17 cellular contexts compared by ENCODE assay signal in genomic region chr2:119549236-119549635, GRCh38. TPM values are rescaled to one million over a fixed set of nuclear protein-coding genes. Genes with fewer than 3 reads are reported as not detected.
DNase-seq lines count a peak whose midpoint lies in the region; ATAC-seq and TF ChIP-seq lines count a peak whose summit lies in the region.
"Had no signal": no experiment of that assay in that cellular context is flagged by ENCODE, and none has a peak within 500 bp of the region (broad histone marks: within the 10 kb centered on the region; RNA-seq: fewer than 3 reads in every experiment).

No MANE protein-coding gene starts in this region.

- H3K27me3 Mint-ChIP-seq in CD8-positive, alpha-beta T cell (ENCODE audit: low read depth): peaks cover 30% of the 10 kb centered on the region

- 100% methylated on average over 1 of the region's 1 CpG for WGBS in mesenchymal stem cell

- no peak overlapping the region for H3K27ac ChIP-seq in foreskin keratinocyte
- H3K27ac ChIP-seq in mesenchymal stem cell (ENCODE audit: low read length, poor library complexity, severe bottlenecking): no peak overlapping the region
- no peak overlapping the region for H3K27ac ChIP-seq in CD8-positive, alpha-beta T cell (ENCODE audit: low read depth, low read length)
- H3K27ac ChIP-seq: ovary, SK-N-MC, suprapubic skin had no signal

- H3K4ac ChIP-seq in mesenchymal stem cell (ENCODE audit: low read depth in 1 of 2, low read length in 2 of 2): no peak overlapping the region

- H3K9me3 ChIP-seq in mesenchymal stem cell (ENCODE audit: control insufficient read depth, low read length): no peaks in the 10 kb centered on the region
- H3K9me3 ChIP-seq in CD8-positive, alpha-beta T cell (ENCODE audit: low read length): no peaks in the 10 kb centered on the region
- H3K9me3 ChIP-seq: mucosa of descending colon, ovary, suprapubic skin had no signal

- H3K9me3 Mint-ChIP-seq in CD8-positive, alpha-beta T cell: no peaks in the 10 kb centered on the region

- H3K27me3 ChIP-seq in foreskin keratinocyte (peaks cover 65% of the 10 kb centered on the region), mesenchymal stem cell (ENCODE audit: control insufficient read depth in 1 of 2, insufficient read depth in 1 of 2, low read length in 2 of 2) (peaks cover 0 to 25% of the 10 kb centered on the region in 2 experiments)
- peaks cover 9% of the 10 kb centered on the region for H3K27me3 ChIP-seq in CD8-positive, alpha-beta T cell (ENCODE audit: insufficient read depth, low read length)
- H3K27me3 ChIP-seq: ovary had no signal

- H3K4me1 Mint-ChIP-seq in CD8-positive, alpha-beta T cell (ENCODE audit: low read depth): no peaks in the 10 kb centered on the region

- H4K91ac ChIP-seq in mesenchymal stem cell (ENCODE audit: low read length): no peak overlapping the region

- no peak overlapping the region for H3K9ac ChIP-seq in mesenchymal stem cell (ENCODE audit: low read length)

- no peak overlapping the region for H2AK5ac ChIP-seq in mesenchymal stem cell (ENCODE audit: low read length, severe bottlenecking)

- H3K4me3 Mint-ChIP-seq in CD8-positive, alpha-beta T cell: no peak overlapping the region

- H2BK15ac ChIP-seq in mesenchymal stem cell (ENCODE audit: low read depth, poor library complexity, severe bottlenecking): no peak overlapping the region

- no peak overlapping the region for H2AFZ ChIP-seq in mesenchymal stem cell (ENCODE audit: low read depth, low read length)

- H2BK12ac ChIP-seq in mesenchymal stem cell (ENCODE audit: low read length in 2 of 2): no peak overlapping the region

- H2BK120ac ChIP-seq in mesenchymal stem cell (ENCODE audit: low read depth, low read length): no peak overlapping the region

- TF ChIP-seq CTCF in foreskin keratinocyte (conservative IDR thresholded peaks at IDR 0.05): no peak
- TF ChIP-seq CTCF in CD8-positive, alpha-beta T cell (IDR thresholded peaks at IDR 0.05): no peak

- H2BK5ac ChIP-seq in mesenchymal stem cell (ENCODE audit: low read depth, low read length, poor library complexity, severe bottlenecking): no peak overlapping the region

- CTCF ChIA-PET in CD8-positive, alpha-beta T cell (lab: Charles Lee): no interaction called here

- peak; percentile 5 for DNase-seq in NCI-H1694 (lab: John Stamatoyannopoulos, UW)
- DNase-seq in NCI-H1694 treated with DMSO at 0.1 percent for 48 hours (lab: John Stamatoyannopoulos, UW): no peak
- DNase-seq in amniotic epithelial cell (ENCODE audit: low read depth): peak; percentile 81
- peak in 1 of 2 donors; percentile 26 for DNase-seq in foreskin keratinocyte
- peak; percentile 45 for DNase-seq in superior temporal gyrus (ENCODE audit: extremely low spot score)
- no peak for DNase-seq in mesenchymal stem cell
- no peak for DNase-seq in CD8-positive, alpha-beta T cell
- no peak for DNase-seq in DMS79 treated with DMSO at 0.1 percent for 48 hours (lab: John Stamatoyannopoulos, UW)
- DNase-seq: 8988T, activated gamma-delta T cell treated with Interleukin-2 at 50 U/mL for 16 hours, mucosa of descending colon, NCI-H2081 treated with DMSO at 0.1 percent for 48 hours, ovary had no signal

- no peak overlapping the region for H3K4me3 ChIP-seq in mesenchymal stem cell (ENCODE audit: insufficient read depth in 1 of 2, low read depth in 1 of 2, low read length in 2 of 2)
- H3K4me3 ChIP-seq in CD8-positive, alpha-beta T cell (ENCODE audit: low read depth, low read length): no peak overlapping the region
- H3K4me3 ChIP-seq: mucosa of descending colon, ovary, SK-N-MC, suprapubic skin had no signal

- no peak overlapping the region for H3K23ac ChIP-seq in mesenchymal stem cell (ENCODE audit: low read length in 2 of 2)

- no peak overlapping the region for H4K8ac ChIP-seq in mesenchymal stem cell (ENCODE audit: low read length)

- H3K27ac Mint-ChIP-seq in CD8-positive, alpha-beta T cell: no peak overlapping the region

- H3K79me1 ChIP-seq in mesenchymal stem cell (replicated peaks; ENCODE audit: low read length, poor library complexity, severe bottlenecking): no peaks in the 10 kb centered on the region

- H3K4me1 ChIP-seq in foreskin keratinocyte: no peaks in the 10 kb centered on the region
- H3K4me1 ChIP-seq in mesenchymal stem cell (ENCODE audit: control insufficient read depth, insufficient read depth, low read depth, low read length): peaks cover 15% of the 10 kb centered on the region
- H3K4me1 ChIP-seq in CD8-positive, alpha-beta T cell (ENCODE audit: insufficient read depth, low read length): no peaks in the 10 kb centered on the region

- peak; percentile 44 for ATAC-seq in foreskin keratinocyte
- ATAC-seq in CD8-positive, alpha-beta T cell: no peak
- ATAC-seq: HCT116, mucosa of descending colon had no signal

- H3K36me3 Mint-ChIP-seq in CD8-positive, alpha-beta T cell: no peaks in the 10 kb centered on the region

- no peak overlapping the region for H3K4me2 ChIP-seq in mesenchymal stem cell (ENCODE audit: low read length, poor library complexity, severe bottlenecking)

- POLR2A ChIA-PET in CD8-positive, alpha-beta T cell (lab: Charles Lee): no interaction called here

- H3K36me3 ChIP-seq in mesenchymal stem cell (ENCODE audit: control insufficient read depth in 1 of 2, insufficient read depth in 2 of 2, low read depth in 1 of 2, low read length in 2 of 2): no peaks in the 10 kb centered on the region
- H3K36me3 ChIP-seq in CD8-positive, alpha-beta T cell (ENCODE audit: insufficient read depth, low read length): no peaks in the 10 kb centered on the region
- H3K36me3 ChIP-seq: ovary, suprapubic skin had no signal

- intact Hi-C loops in CD8-positive, alpha-beta T cell (cut with DNase I, micrococcal nuclease): no loop called here

- no peak overlapping the region for H3K14ac ChIP-seq in mesenchymal stem cell (ENCODE audit: low read length in 2 of 2)

- H3K18ac ChIP-seq in mesenchymal stem cell (ENCODE audit: low read depth in 1 of 2, low read length in 2 of 2): no peak overlapping the region

RNA-seq across cellular contexts. Expression of gene CFAP221, which starts 5.0 kb away (rescaled TPM):
- total RNA-seq in foreskin keratinocyte: not detected in 2 replicates
- polyA plus RNA-seq in foreskin keratinocyte: not detected in 2 replicates
- polyA plus RNA-seq in mesenchymal stem cell (2013, experiment 1 of 2): 0.03 TPM
- 0.07 TPM for polyA plus RNA-seq in mesenchymal stem cell (2013, experiment 2 of 2)
- total RNA-seq in CD8-positive, alpha-beta T cell: not detected
- total RNA-seq: activated CD8-positive, alpha-beta memory T cell treated with anti-CD3 and anti-CD28 coated beads for 36 hours had no signal

RNA-seq across cellular contexts. Expression of gene SCTR, which starts 25.0 kb away (rescaled TPM):
- total RNA-seq in foreskin keratinocyte: not detected in 2 replicates
- polyA plus RNA-seq in foreskin keratinocyte: not detected in 2 replicates
- not detected for polyA plus RNA-seq in mesenchymal stem cell (2013, experiment 1 of 2)
- not detected for polyA plus RNA-seq in mesenchymal stem cell (2013, experiment 2 of 2)
- total RNA-seq in CD8-positive, alpha-beta T cell: not detected
- total RNA-seq: activated CD8-positive, alpha-beta memory T cell treated with anti-CD3 and anti-CD28 coated beads for 36 hours; suprapubic skin had no signal

Comparison
In these comparisons a context has a peak if more than half of its experiments do, and no peak if none do; other contexts are left out.
1. DNase-seq: peak in NCI-H1694 (single experiment), amniotic epithelial cell (single experiment) and superior temporal gyrus (single experiment); none in NCI-H1694 treated with DMSO at 0.1 percent for 48 hours (single experiment), mesenchymal stem cell (single experiment), CD8-positive, alpha-beta T cell (0 of 7) and DMS79 treated with DMSO at 0.1 percent for 48 hours (single experiment).